1 cellular context compared by ENCODE assay signal in genomic region chr2:152016175-152017120, GRCh38.
TF ChIP-seq lines count a peak whose summit lies in the region.

No MANE protein-coding gene starts in this region.

TF ChIP-seq in HepG2, 621 proteins besides CTCF, POLR2A, EP300 and RAD21 (continued from another document and continues in another):
- TF ChIP-seq ZBTB43 (CRISPR knock-in tag; conservative IDR thresholded peaks at IDR 0.05) (no peak; the same call in 1 of the 2 replicates), SUZ12 (IDR thresholded peaks at IDR 0.05; ENCODE audit: low read depth, low read length) (no peak), GZF1 (CRISPR knock-in tag; IDR thresholded peaks at IDR 0.05) (no peak), TBX3 (IDR thresholded peaks at IDR 0.05; ENCODE audit: borderline replicate concordance) (peak; percentile 48; the same call in 1 of the 2 replicates), ZBTB49 (CRISPR knock-in tag; IDR thresholded peaks at IDR 0.05; ENCODE audit: borderline replicate concordance) (no peak), ZNF512 (CRISPR knock-in tag; IDR thresholded peaks at IDR 0.05) (no peak), SAFB2 (CRISPR knock-in tag; IDR thresholded peaks at IDR 0.05; ENCODE audit: borderline replicate concordance, low read depth) (no peak), ELF3 (CRISPR knock-in tag; IDR thresholded peaks at IDR 0.05) (peak; percentile 46; the same call in 1 of the 2 replicates), ZFYVE20 (CRISPR knock-in tag; IDR thresholded peaks at IDR 0.05; ENCODE audit: borderline replicate concordance, low read depth) (no peak), PBX3 (CRISPR knock-in tag; IDR thresholded peaks at IDR 0.05; ENCODE audit: borderline replicate concordance) (no peak), AHDC1 (CRISPR knock-in tag; IDR thresholded peaks at IDR 0.05; ENCODE audit: borderline replicate concordance) (0 out of 2 replicates have a peak, but pooled peaks have one; percentile 25), HES4 (CRISPR knock-in tag; IDR thresholded peaks at IDR 0.05; ENCODE audit: borderline replicate concordance) (no peak), ZNF276 (CRISPR knock-in tag; IDR thresholded peaks at IDR 0.05; ENCODE audit: low read depth) (no peak), TEAD3 (CRISPR knock-in tag; optimal IDR thresholded peaks at IDR 0.05; ENCODE audit: borderline replicate concordance) (peak; percentile 60), ZXDC (CRISPR knock-in tag; IDR thresholded peaks at IDR 0.05) (no peak), ZIK1 (CRISPR knock-in tag; IDR thresholded peaks at IDR 0.05; ENCODE audit: borderline replicate concordance, low read depth) (no peak), ZNF776 (CRISPR knock-in tag; IDR thresholded peaks at IDR 0.05) (no peak), ZNF883 (CRISPR knock-in tag; IDR thresholded peaks at IDR 0.05; ENCODE audit: not compliant biosample characterization) (no peak), TRIM24 (CRISPR knock-in tag; IDR thresholded peaks at IDR 0.05) (no peak), SALL1 (CRISPR knock-in tag; IDR thresholded peaks at IDR 0.05) (peak; percentile 61), ARID5B (CRISPR knock-in tag; IDR thresholded peaks at IDR 0.05) (peak; percentile 89), ZNF331 (CRISPR knock-in tag; IDR thresholded peaks at IDR 0.05) (0 out of 2 replicates have a peak, but pooled peaks have one; percentile 24), SYNCRIP (IDR thresholded peaks at IDR 0.05; ENCODE audit: insufficient read depth, low read depth, low read length) (no peak), SKI (IDR thresholded peaks at IDR 0.05; ENCODE audit: partially characterized antibody) (peak; percentile 49), ZNF605 (CRISPR knock-in tag; IDR thresholded peaks at IDR 0.05) (no peak), ATF6 (CRISPR knock-in tag; conservative IDR thresholded peaks at IDR 0.05) (no peak), ELK4 (CRISPR knock-in tag; IDR thresholded peaks at IDR 0.05; ENCODE audit: borderline replicate concordance) (no peak)
